In the genomic region with DNA sequence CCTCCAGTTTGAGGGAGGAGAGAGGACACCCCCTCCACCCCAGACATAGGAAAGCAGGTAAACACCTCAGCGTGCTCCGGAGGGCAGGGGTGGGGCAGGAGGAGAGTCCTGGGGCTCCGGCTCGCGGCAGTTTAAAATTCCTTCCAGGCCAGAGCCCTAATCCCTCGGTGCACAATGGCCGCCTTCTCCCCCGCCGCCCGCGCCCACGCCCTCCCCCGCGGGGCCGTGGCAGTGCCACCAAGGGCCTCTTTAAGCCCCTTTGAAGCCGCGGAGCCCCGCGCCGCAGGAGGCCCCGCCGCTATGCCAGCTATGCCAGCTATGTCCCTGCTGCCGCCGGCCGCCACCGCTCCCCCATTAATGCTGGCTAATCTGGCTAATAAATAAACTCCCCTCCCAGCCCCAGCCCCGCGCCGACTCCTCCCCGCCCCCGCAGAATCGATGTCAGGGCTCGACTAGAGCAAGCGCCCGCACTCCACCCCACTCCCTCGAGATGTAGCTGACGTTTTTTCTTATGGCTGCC, we compare ENCODE assay signal across 8 cellular contexts.
DNase-seq lines count a peak whose midpoint lies in the region; ATAC-seq and TF ChIP-seq lines count a peak whose summit lies in the region.

No MANE protein-coding gene starts in this region.

- no peaks in the 10 kb centered on the region for H3K9me3 ChIP-seq in heart right ventricle
- H3K9me3 ChIP-seq in skeletal muscle tissue (ENCODE audit: control insufficient read depth in 3 of 3, low read length in 3 of 3), result no peaks in the 10 kb centered on the region

- no peaks in the 10 kb centered on the region for H3K9me3 Mint-ChIP-seq in activated CD4-positive, alpha-beta T cell treated with anti-CD3 and anti-CD28 coated beads, Interleukin-2, amount 10 ng/mL, durations not matched to agents 7 days and 5 days

- H3K4me1 ChIP-seq in heart right ventricle (peaks cover 8 to 60% (median 25%) of the 10 kb centered on the region in 9 donors), skeletal muscle tissue (ENCODE audit: control insufficient read depth in 3 of 3, insufficient read depth in 3 of 3, low read length in 3 of 3) (peaks cover 37 to 52% (median 44%) of the 10 kb centered on the region in 3 donors)

- H3K36me3 Mint-ChIP-seq in activated CD4-positive, alpha-beta T cell treated with anti-CD3 and anti-CD28 coated beads, Interleukin-2, amount 10 ng/mL, durations not matched to agents 7 days and 5 days (ENCODE audit: low read depth), result no peaks in the 10 kb centered on the region

- H3K36me3 ChIP-seq in heart right ventricle, result no peaks in the 10 kb centered on the region
- no peaks in the 10 kb centered on the region for H3K36me3 ChIP-seq in skeletal muscle tissue (ENCODE audit: control insufficient read depth in 3 of 3, insufficient read depth in 3 of 3, low read length in 3 of 3)

- intact Hi-C loops in heart right ventricle (cut with DNase I), result loop anchor here in 3 of 10 donors (5.0 kb wide), 3 partner anchors 60 to 230 kb away; a partner anchor contains a TSS

- WGBS in heart right ventricle, 2 donors, result 4 to 5% methylated on average over 31 to 37 of the region's 37 CpGs

- H3K9ac ChIP-seq in skeletal muscle tissue (ENCODE audit: low read depth in 1 of 3, low read length in 3 of 3), result peak overlapping the region; percentile 51 to 77 (median 62)

- H3K4me3 ChIP-seq in heart right ventricle (peak overlapping the region; percentile 6 to 45 (median 40)), skeletal muscle tissue (ENCODE audit: low read length in 3 of 3) (peak overlapping the region; percentile 48 to 54 (median 48))

- no peak overlapping the region for H3K27ac Mint-ChIP-seq in activated CD4-positive, alpha-beta T cell treated with anti-CD3 and anti-CD28 coated beads, Interleukin-2, amount 10 ng/mL, durations not matched to agents 7 days and 5 days

- no peak for TF ChIP-seq CTCF in heart right ventricle (IDR thresholded peaks at IDR 0.05)

- peaks cover 12% of the 10 kb centered on the region for H3K4me1 Mint-ChIP-seq in activated CD4-positive, alpha-beta T cell treated with anti-CD3 and anti-CD28 coated beads, Interleukin-2, amount 10 ng/mL, durations not matched to agents 7 days and 5 days

- peak overlapping the region in 8 of 10 donors; percentile 53 to 95 (median 90) for H3K27ac ChIP-seq in heart right ventricle
- H3K27ac ChIP-seq in skeletal muscle tissue (ENCODE audit: low read depth, low read length), result peak overlapping the region; percentile 92

- CTCF ChIA-PET in activated CD4-positive, alpha-beta T cell treated with anti-CD3 and anti-CD28 coated beads, Interleukin-2, amount 10 ng/mL, durations not matched to agents 7 days and 5 days (lab: Charles Lee), result interaction anchor here (0.6 to 0.7 kb wide), 2 partner anchors 25 to 161 kb away, joined by 3 to 4 read pairs; no protein-coding TSS in a partner anchor

- POLR2A ChIA-PET in activated CD4-positive, alpha-beta T cell treated with anti-CD3 and anti-CD28 coated beads, Interleukin-2, amount 10 ng/mL, durations not matched to agents 7 days and 5 days (lab: Charles Lee), result no interaction called here

- peak overlapping the region; percentile 47 for H3K4me3 Mint-ChIP-seq in activated CD4-positive, alpha-beta T cell treated with anti-CD3 and anti-CD28 coated beads, Interleukin-2, amount 10 ng/mL, durations not matched to agents 7 days and 5 days

- peaks cover 35% of the 10 kb centered on the region for H3K27me3 Mint-ChIP-seq in activated CD4-positive, alpha-beta T cell treated with anti-CD3 and anti-CD28 coated beads, Interleukin-2, amount 10 ng/mL, durations not matched to agents 7 days and 5 days

- peaks cover 0 to 75% (median 27%) of the 10 kb centered on the region in 7 donors for H3K27me3 ChIP-seq in heart right ventricle
- peaks cover 0 to 7% (median 2%) of the 10 kb centered on the region in 3 donors for H3K27me3 ChIP-seq in skeletal muscle tissue (ENCODE audit: control insufficient read depth in 3 of 3, insufficient read depth in 3 of 3, low read length in 3 of 3)

- no peak for DNase-seq in activated CD4-positive, alpha-beta T cell treated with anti-CD3 and anti-CD28 coated beads, Interleukin-2, amount 10 ng/mL, durations not matched to agents 7 days and 5 days
- no peak for DNase-seq in activated CD4-positive, alpha-beta T cell treated with anti-CD3 and anti-CD28 coated beads for 48 hours
- peak; percentile 30 to 42 for DNase-seq in activated CD4-positive, alpha-beta T cell treated with anti-CD3 and anti-CD28 coated beads, Interleukin-2, amount 50 U/mL, for 4 hours
- DNase-seq in heart right ventricle, result no peak
- no peak for DNase-seq in GM19238 (ENCODE audit: insufficient read length, low spot score)

- peak in 2 of 8 donors; percentile 0 to 4 for ATAC-seq in heart right ventricle
- ATAC-seq in HG03342 (IDR thresholded peaks at IDR 0.05; ENCODE audit: unreplicated experiment), result no peak
- ATAC-seq in HG02852 (IDR thresholded peaks at IDR 0.05; ENCODE audit: unreplicated experiment), result no peak

Comparison
In these comparisons a context has a peak if more than half of its experiments do, and no peak if none do; other contexts are left out.
1. DNase-seq: peak in activated CD4-positive, alpha-beta T cell treated with anti-CD3 and anti-CD28 coated beads, Interleukin-2, amount 50 U/mL, for 4 hours (2 of 2); none in activated CD4-positive, alpha-beta T cell treated with anti-CD3 and anti-CD28 coated beads, Interleukin-2, amount 10 ng/mL, durations not matched to agents 7 days and 5 days (single experiment), activated CD4-positive, alpha-beta T cell treated with anti-CD3 and anti-CD28 coated beads for 48 hours (single experiment), heart right ventricle (0 of 2) and GM19238 (single experiment).